Comparison of ENCODE assay signal across 8 cellular contexts in genomic region chr15:55318588-55319494, GRCh38. TPM values are rescaled to one million over a fixed set of nuclear protein-coding genes. Genes with fewer than 3 reads are reported as not detected.
DNase-seq lines count a peak whose midpoint lies in the region; ATAC-seq and TF ChIP-seq lines count a peak whose summit lies in the region.

PIGB (plus strand) TSS chr15:55319222; CDS start chr15:55319251, 29 bp downstream.
A gene with protein sequence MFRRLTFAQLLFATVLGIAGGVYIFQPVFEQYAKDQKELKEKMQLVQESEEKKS (minus strand): TSS chr15:55319123. CDS start chr15:55317792, 1,331 bp downstream.

- WGBS in adrenal gland, 4 donors, result 0 to 2% (median 1%) methylated on average over 30 to 49 of the region's 49 CpGs
- WGBS in prostate gland, result 2% methylated on average over 49 of the region's 49 CpGs

- intact Hi-C loops in adrenal gland (cut with DNase I), result no loop called here
- intact Hi-C loops in left ventricle myocardium inferior (cut with micrococcal nuclease), result no loop called here
- intact Hi-C loops in prostate gland (cut with DNase I), result no loop called here

- TF ChIP-seq CTCF in GM13976 (IDR thresholded peaks at IDR 0.05; ENCODE audit: borderline replicate concordance, control extremely low read depth, extremely low read depth, insufficient read depth, missing control alignments), result no peak
- TF ChIP-seq CTCF in adrenal gland (IDR thresholded peaks at IDR 0.05), result peak in 3 of 6 experiments; percentile 18 to 25 (median 25)
- TF ChIP-seq CTCF in left ventricle myocardium inferior (IDR thresholded peaks at IDR 0.05; ENCODE audit: borderline replicate concordance), result peak; percentile 34
- TF ChIP-seq CTCF in prostate gland (IDR thresholded peaks at IDR 0.05), result peak in 2 of 4 experiments; percentile 7 to 36

- H3K36me3 Mint-ChIP-seq in T-cell, result peaks cover 24% of the 10 kb centered on the region

- H3K27me3 ChIP-seq in adrenal gland (no peaks in the 10 kb centered on the region), left ventricle myocardium inferior (ENCODE audit: low read depth) (no peaks in the 10 kb centered on the region), prostate gland (replicated peaks; ENCODE audit: insufficient read depth) (no peaks in the 10 kb centered on the region)

- H3K27ac ChIP-seq in adrenal gland (peak within 1 kb of the TSS; percentile 83 to 96 (median 90)), left ventricle myocardium inferior (replicated peaks) (peak within 1 kb of the TSS; percentile 88), prostate gland (peak within 1 kb of the TSS; percentile 80 to 86)

- no peaks in the 10 kb centered on the region for H3K9me3 ChIP-seq in adrenal gland (replicated peaks in 1 of 3)
- H3K9me3 ChIP-seq in left ventricle myocardium inferior (replicated peaks), result no peaks in the 10 kb centered on the region
- no peaks in the 10 kb centered on the region for H3K9me3 ChIP-seq in prostate gland

- H3K27me3 Mint-ChIP-seq in T-cell, result no peaks in the 10 kb centered on the region

- peak within 1 kb of the TSS; percentile 44 to 95 (median 74) for H3K4me3 ChIP-seq in adrenal gland
- peak within 1 kb of the TSS; percentile 80 for H3K4me3 ChIP-seq in left ventricle myocardium inferior
- peak within 1 kb of the TSS; percentile 68 to 78 for H3K4me3 ChIP-seq in prostate gland

- POLR2A ChIA-PET in T-cell (lab: Charles Lee), result interaction anchor here (0.5 to 1.7 kb wide), 6 partner anchors 52 to 122 kb away, joined by 3 to 10 read pairs (median 4); partner anchors contain the start of genes CCPG1 (in 1 of the 2), PIERCE2 (in 1 of the 2) and RSL24D1 (in 1 of the 2)

- peak; percentile 85 for DNase-seq in GM13976 (ENCODE audit: low spot score)
- peak; percentile 64 for DNase-seq in NCI-H1436 (lab: John Stamatoyannopoulos, UW)
- peak; percentile 57 to 83 (median 72) for DNase-seq in T-cell
- peak; percentile 83 to 93 (median 87) for DNase-seq in adrenal gland
- peak; percentile 85 for DNase-seq in left ventricle myocardium inferior
- DNase-seq in prostate gland (ENCODE audit: low spot score), result peak; percentile 82
- DNase-seq in ureter (ENCODE audit: low spot score), result peak; percentile 83

- peaks cover 4 to 32% of the 10 kb centered on the region in 2 donors for H3K4me1 ChIP-seq in adrenal gland (replicated peaks in 1 of 2)
- H3K4me1 ChIP-seq in left ventricle myocardium inferior, result peaks cover 50% of the 10 kb centered on the region
- no peaks in the 10 kb centered on the region for H3K4me1 ChIP-seq in prostate gland (replicated peaks)

- H3K4me1 Mint-ChIP-seq in T-cell, result peaks cover 66 to 72% (median 72%) of the 10 kb centered on the region in 3 donors

- H3K9me3 Mint-ChIP-seq in T-cell, result no peaks in the 10 kb centered on the region

- peak within 1 kb of the TSS; percentile 98 to 99 (median 98) for H3K4me3 Mint-ChIP-seq in T-cell

- TF ChIP-seq POLR2A in adrenal gland (IDR thresholded peaks at IDR 0.05), result peak in 1 of 2 donors; percentile 75
- peak; percentile 26 for TF ChIP-seq POLR2A in prostate gland (IDR thresholded peaks at IDR 0.05)

- CTCF ChIA-PET in T-cell (lab: Charles Lee), result interaction anchor here (0.6 to 1.8 kb wide), 12 partner anchors 14 to 172 kb away, joined by 3 to 14 read pairs (median 4); partner anchors contain the start of genes CCPG1 (in 2 of the 2), PIERCE2 (in 2 of the 2) and RSL24D1 (in 1 of the 2)

- peak; percentile 87 for ATAC-seq in HG02840 (IDR thresholded peaks at IDR 0.05; ENCODE audit: low FRiP score, unreplicated experiment)
- ATAC-seq in T-cell (replicated peaks in 1 of 4), result peak; percentile 90 to 93 (median 91)

- peak within 1 kb of the TSS; percentile 98 to 99 for H3K27ac Mint-ChIP-seq in T-cell

- in situ Hi-C loops in GM13976 (cut with MboI; ENCODE audit: low sequenced_read_pairs, unreplicated experiment), result no loop called here

- H3K36me3 ChIP-seq in adrenal gland (replicated peaks in 1 of 2) (peaks cover 0 to 2% of the 10 kb centered on the region in 2 donors), left ventricle myocardium inferior (peaks cover 2% of the 10 kb centered on the region), prostate gland (no peaks in the 10 kb centered on the region)

RNA-seq across cellular contexts. Expression of gene PIGB, which starts in this region (rescaled TPM):
- total RNA-seq in T-cell (10 to 100 TPM; 16.3 to 28.2 (median 20.1) TPM), adrenal gland (10 to 100 TPM in 6 of 8 donors, 1 to 10 TPM in 2; 9.5 to 19.6 (median 12.3) TPM), left ventricle myocardium inferior (2.8 TPM), prostate gland (10 to 100 TPM; 13.0 to 15.3 TPM), ureter (23.0 TPM)
- 10 to 100 TPM; 16.2 to 33.8 (median 20.4) TPM for polyA plus RNA-seq in adrenal gland

RNA-seq across cellular contexts. Expression of the second gene that starts in this region (rescaled TPM):
- total RNA-seq in T-cell (10 to 100 TPM; 10.0 to 24.4 (median 16.7) TPM), adrenal gland (10 to 100 TPM; 11.1 to 18.2 (median 13.6) TPM), left ventricle myocardium inferior (7.6 TPM), prostate gland (10 to 100 TPM; 15.5 to 34.1 TPM), ureter (9.9 TPM)
- 10 to 100 TPM; 14.5 to 21.6 (median 17.4) TPM for polyA plus RNA-seq in adrenal gland

Comparison
In these comparisons a context has a peak if more than half of its experiments do, and no peak if none do; other contexts are left out.
1. Peak in every context shown above with its lines: DNase-seq, ATAC-seq, H3K4me3 ChIP-seq and H3K27ac ChIP-seq.